Comparison of ENCODE assay signal across 19 cellular contexts in genomic region chr2:137847443-137847842, GRCh38.
DNase-seq lines count a peak whose midpoint lies in the region; ATAC-seq and TF ChIP-seq lines count a peak whose summit lies in the region.
"Had no signal": no experiment of that assay in that cellular context is flagged by ENCODE, and none has a peak within 500 bp of the region (broad histone marks: within the 10 kb centered on the region; RNA-seq: fewer than 3 reads in every experiment).

No MANE protein-coding gene starts in this region.

- BruUV-seq in mammary epithelial cell (replicated peaks; lab: Mats Ljungman, UMichigan): no TSS peak

- H2AFZ ChIP-seq in mammary epithelial cell (ENCODE audit: low read depth, low read length): no peak overlapping the region
- H2AFZ ChIP-seq in osteoblast (ENCODE audit: low read length): no peak overlapping the region

- ATAC-seq in RWPE2 (ENCODE audit: low read depth) (peak; percentile 48), foreskin keratinocyte (peak; percentile 88), GM18909 (IDR thresholded peaks at IDR 0.05; ENCODE audit: poor library complexity, unreplicated experiment) (no peak)
- ATAC-seq: GM12878 had no signal

- TF ChIP-seq POLR2A in breast epithelium (IDR thresholded peaks at IDR 0.05) (no peak), tibial nerve (IDR thresholded peaks at IDR 0.05) (no peak)

- TF ChIP-seq CTCF in mammary epithelial cell (conservative IDR thresholded peaks at IDR 0.05 in 1 of 2, IDR thresholded peaks at IDR 0.05 in 1 of 2; ENCODE audit: extremely low read depth in 1 of 2, insufficient read depth in 1 of 2, low read depth in 1 of 2, low read length in 2 of 2): no peak
- no peak for TF ChIP-seq CTCF in breast epithelium (IDR thresholded peaks at IDR 0.05)
- no peak for TF ChIP-seq CTCF in RWPE2 (IDR thresholded peaks at IDR 0.05; ENCODE audit: poor library complexity, severe bottlenecking)
- no peak for TF ChIP-seq CTCF in foreskin keratinocyte (conservative IDR thresholded peaks at IDR 0.05)
- TF ChIP-seq CTCF in tibial nerve (IDR thresholded peaks at IDR 0.05): no peak
- TF ChIP-seq CTCF in osteoblast (IDR thresholded peaks at IDR 0.05; ENCODE audit: extremely low read depth, low read depth, low read length): no peak

- peak; percentile 44 for DNase-seq in mammary epithelial cell
- DNase-seq in breast epithelium (ENCODE audit: low spot score in 2 of 2): no peak
- no peak for DNase-seq in RWPE2 (ENCODE audit: low spot score)
- DNase-seq in foreskin keratinocyte: peak; percentile 68 to 84
- DNase-seq in tibial nerve (ENCODE audit: low spot score in 2 of 2): no peak
- DNase-seq in osteoblast (ENCODE audit: insufficient read length, low spot score, missing footprints): no peak
- DNase-seq in NCI-H510A (lab: John Stamatoyannopoulos, UW): no peak
- DNase-seq: 8988T, DMS153, EL, KBM-7, NCI-H1694 treated with DMSO at 0.1 percent for 48 hours, NCI-H510A treated with DMSO at 0.1 percent for 48 hours, NCI-H774, OCI-M1 had no signal

- H3K27me3 ChIP-seq in mammary epithelial cell (ENCODE audit: insufficient read depth, low read length) (no peaks in the 10 kb centered on the region), breast epithelium (no peaks in the 10 kb centered on the region), RWPE2 (ENCODE audit: insufficient read depth, poor library complexity, severe bottlenecking) (no peaks in the 10 kb centered on the region), foreskin keratinocyte (no peaks in the 10 kb centered on the region), tibial nerve (no peaks in the 10 kb centered on the region), osteoblast (ENCODE audit: insufficient read depth, low read length) (no peaks in the 10 kb centered on the region)

- no peaks in the 10 kb centered on the region for H3K9me3 ChIP-seq in mammary epithelial cell (replicated peaks; ENCODE audit: insufficient read depth, low read length)
- H3K9me3 ChIP-seq in breast epithelium: peaks cover 0 to 4% of the 10 kb centered on the region in 2 donors
- no peaks in the 10 kb centered on the region for H3K9me3 ChIP-seq in RWPE2 (ENCODE audit: severe bottlenecking)
- H3K9me3 ChIP-seq in tibial nerve: peaks cover 0 to 8% (median 5%) of the 10 kb centered on the region in 4 donors
- H3K9me3 ChIP-seq in osteoblast (ENCODE audit: low read depth, low read length): no peaks in the 10 kb centered on the region
- H3K9me3 ChIP-seq: HAP-1, SJSA1 had no signal

- H3K9ac ChIP-seq in mammary epithelial cell (ENCODE audit: insufficient read depth, low read length): no peak overlapping the region

- H4K20me1 ChIP-seq in mammary epithelial cell (ENCODE audit: insufficient read depth, low read length): no peaks in the 10 kb centered on the region
- no peaks in the 10 kb centered on the region for H4K20me1 ChIP-seq in osteoblast (ENCODE audit: insufficient read depth, low read length)

- H3K79me2 ChIP-seq in mammary epithelial cell (ENCODE audit: insufficient read depth, low read length) (no peaks in the 10 kb centered on the region), osteoblast (ENCODE audit: insufficient read depth, low read length) (no peaks in the 10 kb centered on the region)

- intact Hi-C loops in mammary epithelial cell (cut with micrococcal nuclease) (no loop called here), breast epithelium (cut with DNase I; ENCODE audit: low total_unique reads) (no loop called here)

- H3K4me2 ChIP-seq in mammary epithelial cell (ENCODE audit: insufficient read depth, low read depth, low read length) (peak overlapping the region; percentile 42), osteoblast (ENCODE audit: insufficient read depth, low read length) (no peak overlapping the region)

- peaks cover 3% of the 10 kb centered on the region for H3K4me1 ChIP-seq in mammary epithelial cell (ENCODE audit: insufficient read depth, low read length)
- no peaks in the 10 kb centered on the region for H3K4me1 ChIP-seq in breast epithelium
- peaks cover 12% of the 10 kb centered on the region for H3K4me1 ChIP-seq in RWPE2 (ENCODE audit: insufficient read depth, poor library complexity, severe bottlenecking)
- peaks cover 8% of the 10 kb centered on the region for H3K4me1 ChIP-seq in foreskin keratinocyte
- no peaks in the 10 kb centered on the region for H3K4me1 ChIP-seq in tibial nerve
- no peaks in the 10 kb centered on the region for H3K4me1 ChIP-seq in osteoblast (ENCODE audit: insufficient read depth, low read length)
- H3K4me1 ChIP-seq: HAP-1, SJSA1 had no signal

- in situ Hi-C loops in mammary epithelial cell (cut with MboI; ENCODE audit: low sequenced_read_pairs in 2 of 2): loop anchor here (25.0 kb wide), 1 partner anchor 1435 kb away; no protein-coding TSS in a partner anchor

- TF ChIP-seq EP300 in tibial nerve (IDR thresholded peaks at IDR 0.05): no peak

- H3K27ac ChIP-seq in mammary epithelial cell (ENCODE audit: insufficient read depth, low read depth, low read length) (no peak overlapping the region), breast epithelium (no peak overlapping the region), RWPE2 (ENCODE audit: poor library complexity, severe bottlenecking) (no peak overlapping the region), foreskin keratinocyte (no peak overlapping the region), tibial nerve (no peak overlapping the region), osteoblast (ENCODE audit: low read depth, low read length) (no peak overlapping the region)
- H3K27ac ChIP-seq: SJSA1 had no signal

- CTCF ChIA-PET in mammary epithelial cell (lab: Charles Lee; ENCODE audit: low non-redundant PET): no interaction called here

- dilution Hi-C loops in mammary epithelial cell (cut with HindIII; ENCODE audit: low sequenced_read_pairs): no loop called here

- H3K36me3 ChIP-seq in mammary epithelial cell (ENCODE audit: insufficient read depth, low read length) (no peaks in the 10 kb centered on the region), breast epithelium (no peaks in the 10 kb centered on the region), RWPE2 (ENCODE audit: low read depth) (no peaks in the 10 kb centered on the region), tibial nerve (no peaks in the 10 kb centered on the region), osteoblast (ENCODE audit: insufficient read depth, low read length) (no peaks in the 10 kb centered on the region)
- H3K36me3 ChIP-seq: HAP-1, SJSA1 had no signal

- no peak overlapping the region for H3K4me3 ChIP-seq in mammary epithelial cell (replicated peaks in 1 of 3; ENCODE audit: insufficient read depth in 1 of 3, low read depth in 2 of 3, low read length in 3 of 3)
- no peak overlapping the region for H3K4me3 ChIP-seq in breast epithelium
- no peak overlapping the region for H3K4me3 ChIP-seq in RWPE2 (ENCODE audit: severe bottlenecking)
- H3K4me3 ChIP-seq in tibial nerve: no peak overlapping the region
- H3K4me3 ChIP-seq in osteoblast (ENCODE audit: insufficient read depth, low read length): no peak overlapping the region
- H3K4me3 ChIP-seq: GM12878, HAP-1, SJSA1 had no signal

Comparison
In these comparisons a context has a peak if more than half of its experiments do, and no peak if none do; other contexts are left out.
1. DNase-seq: peak in mammary epithelial cell (single experiment) and foreskin keratinocyte (2 of 2); none in breast epithelium (0 of 2), RWPE2 (single experiment), tibial nerve (0 of 2), osteoblast (single experiment) and NCI-H510A (single experiment).